In genomic region chr1:79364896-79365295, GRCh38 we compare ENCODE assay signal across 19 cellular contexts.
DNase-seq lines count a peak whose midpoint lies in the region; ATAC-seq and TF ChIP-seq lines count a peak whose summit lies in the region.
"Had no signal": no experiment of that assay in that cellular context is flagged by ENCODE, and none has a peak within 500 bp of the region (broad histone marks: within the 10 kb centered on the region; RNA-seq: fewer than 3 reads in every experiment).

No MANE protein-coding gene starts in this region.

- H3K4me1 ChIP-seq in PC-3 (ENCODE audit: insufficient read depth, low read length) = no peaks in the 10 kb centered on the region
- H3K4me1 ChIP-seq: Caco-2 had no signal

- H3K9me2 ChIP-seq in PC-3 (replicated peaks; ENCODE audit: low read length) = no peaks in the 10 kb centered on the region

- H3F3A ChIP-seq in PC-3 (ENCODE audit: low read length, unreplicated experiment) = no peaks in the 10 kb centered on the region

- no peaks in the 10 kb centered on the region for H3K27me3 ChIP-seq in PC-3 (ENCODE audit: low read length)

- CTCF ChIA-PET in PC-3 (lab: Charles Lee) = no interaction called here

- no peaks in the 10 kb centered on the region for H3K9me3 ChIP-seq in PC-3 (ENCODE audit: low read length)
- H3K9me3 ChIP-seq: Caco-2 had no signal

- no peaks in the 10 kb centered on the region for H4K20me1 ChIP-seq in PC-3 (ENCODE audit: low read length)

- no peak overlapping the region for H3K4me3 ChIP-seq in PC-3 (ENCODE audit: low read length)
- H3K4me3 ChIP-seq in fibroblast of pulmonary artery (replicated peaks; ENCODE audit: low read depth, low read length) = no peak overlapping the region

- H3K27ac ChIP-seq in PC-3 (ENCODE audit: low read length) = no peak overlapping the region
- H3K27ac ChIP-seq: 22Rv1, HL-60 had no signal

- POLR2A ChIA-PET in PC-3 (lab: Charles Lee; ENCODE audit: unreplicated experiment) = no interaction called here

- ATAC-seq in PC-3 = no peak
- ATAC-seq in HG03095 (IDR thresholded peaks at IDR 0.05; ENCODE audit: unreplicated experiment) = no peak
- ATAC-seq in esophagus mucosa = no peak
- no peak for ATAC-seq in HG02678 (IDR thresholded peaks at IDR 0.05; ENCODE audit: unreplicated experiment)

- no peaks in the 10 kb centered on the region for H3K79me2 ChIP-seq in PC-3 (ENCODE audit: low read length)

- no TSS peak for BruUV-seq in PC-3 (replicated peaks; lab: Mats Ljungman, UMichigan)

- H2AFZ ChIP-seq in PC-3 (ENCODE audit: low read length) = no peak overlapping the region

- no peak overlapping the region for H3K4me2 ChIP-seq in PC-3 (ENCODE audit: low read length)

- TF ChIP-seq CTCF in PC-3 (conservative IDR thresholded peaks at IDR 0.05; ENCODE audit: low read depth, low read length) (no peak), fibroblast of pulmonary artery (IDR thresholded peaks at IDR 0.05; ENCODE audit: low read length, missing control alignments) (no peak)

- no peak overlapping the region for H3K9ac ChIP-seq in PC-3 (ENCODE audit: low read length)

- no peaks in the 10 kb centered on the region for H3K36me3 ChIP-seq in PC-3 (ENCODE audit: low read depth, low read length)

- peak; percentile 65 for DNase-seq in AG08395 (ENCODE audit: low spot score)
- peak; percentile 43 for DNase-seq in GM04503 (ENCODE audit: low read depth)
- peak; percentile 7 for DNase-seq in PC-3
- peak; percentile 6 for DNase-seq in fibroblast of pulmonary artery (ENCODE audit: low read depth)
- DNase-seq in pons (ENCODE audit: low spot score) = no peak
- DNase-seq: Caco-2; CD4-positive, alpha-beta T cell; Kasumi-1; NCI-H1105; NCI-H1694; NCI-H2081 treated with DMSO at 0.1 percent for 48 hours; NCI-H510A; NCI-H748 treated with DMSO at 0.1 percent for 48 hours; Right ventricle myocardium superior had no signal

- intact Hi-C loops in PC-3 (cut with micrococcal nuclease) = no loop called here
